Comparison of ENCODE assay signal across 8 cellular contexts in genomic region chr4:51844157-51845054, GRCh38. TPM values are rescaled to one million over a fixed set of nuclear protein-coding genes. Genes with fewer than 3 reads are reported as not detected.
DNase-seq lines count a peak whose midpoint lies in the region; ATAC-seq and TF ChIP-seq lines count a peak whose summit lies in the region.

No MANE protein-coding gene starts in this region.

- peak overlapping the region; percentile 56 to 96 (median 93) for H3K4me3 Mint-ChIP-seq in immature natural killer cell

- H3K4me3 ChIP-seq in WI38 (ENCODE audit: low read depth, low read length) (peak overlapping the region; percentile 72), cardiac fibroblast (replicated peaks in 1 of 2; ENCODE audit: low read depth in 2 of 2, low read length in 2 of 2) (peak overlapping the region; percentile 79 to 89)

- H3K9me3 Mint-ChIP-seq in immature natural killer cell, result no peaks in the 10 kb centered on the region

- H3K27ac Mint-ChIP-seq in immature natural killer cell, result peak overlapping the region; percentile 33 to 83 (median 76)

- peaks cover 17 to 45% of the 10 kb centered on the region in 2 donors for H3K4me1 Mint-ChIP-seq in immature natural killer cell

- ATAC-seq in GM18870 (IDR thresholded peaks at IDR 0.05; ENCODE audit: unreplicated experiment) (peak; percentile 35), HG03108 (IDR thresholded peaks at IDR 0.05; ENCODE audit: unreplicated experiment) (peak; percentile 41)

- in situ Hi-C loops in ACHN (cut with HindIII; ENCODE audit: low pct_ligation_motif_present, low pct_unique_long_range_greater_than_20kb, low sequenced_read_pairs), result no loop called here

- TF ChIP-seq CTCF in WI38 (IDR thresholded peaks at IDR 0.05; ENCODE audit: low read depth, low read length), result no peak
- TF ChIP-seq CTCF in cardiac fibroblast (IDR thresholded peaks at IDR 0.05; ENCODE audit: low read depth, low read length), result no peak

- no peaks in the 10 kb centered on the region for H3K36me3 Mint-ChIP-seq in immature natural killer cell

- DNase-seq in ACHN (peak; percentile 93), NCI-H2171 treated with DMSO at 0.1 percent for 48 hours (lab: John Stamatoyannopoulos, UW) (peak; percentile 78), cardiac fibroblast (ENCODE audit: low read depth in 2 of 2) (peak; percentile 95 to 96), immature natural killer cell (peak; percentile 61 to 69 (median 63)), smooth muscle cell of the brain vasculature (ENCODE audit: low read depth, low spot score) (peak; percentile 67)

- H3K27me3 Mint-ChIP-seq in immature natural killer cell (ENCODE audit: low read depth in 3 of 3), result peaks cover 9 to 14% (median 9%) of the 10 kb centered on the region in 3 donors

RNA-seq across cellular contexts. Expression of gene DCUN1D4, which starts 1.5 kb away (rescaled TPM):
- 1 to 10 TPM; 3.9 to 7.5 (median 6.7) TPM for polyA plus RNA-seq in immature natural killer cell

Comparison
In these comparisons a context has a peak if more than half of its experiments do, and no peak if none do; other contexts are left out.
1. Peak in every context shown above with its lines: DNase-seq, ATAC-seq and H3K4me3 ChIP-seq.